In genomic region chr22:26848244-26848920, GRCh38 we compare ENCODE assay signal across 20 cellular contexts.
DNase-seq lines count a peak whose midpoint lies in the region; ATAC-seq, FAIRE-seq and TF ChIP-seq lines count a peak whose summit lies in the region.
"Had no signal": no experiment of that assay in that cellular context is flagged by ENCODE, and none has a peak within 500 bp of the region (broad histone marks: within the 10 kb centered on the region; RNA-seq: fewer than 3 reads in every experiment).

No MANE protein-coding gene starts in this region.

- no peak overlapping the region for H3K4me3 Mint-ChIP-seq in glutamatergic neuron (ENCODE audit: unreplicated experiment)
- H3K4me3 Mint-ChIP-seq: activated T-helper 1 cell treated with anti-CD3 and anti-CD28 coated beads, Interleukin-12 subunit alpha, Interleukin-12 subunit beta, Interleukin-2, Interleukin-4 antibody, amounts not matched to agents 30 ng/mL and 10 ng/mL and 1 ng/mL, durations not matched to agents 14 hours and 24 hours and 36 hours; naive thymus-derived CD4-positive, alpha-beta T cell had no signal

- no peak for TF ChIP-seq CTCF in fibroblast of the aortic adventitia (IDR thresholded peaks at IDR 0.05; ENCODE audit: insufficient read depth, low read length)
- TF ChIP-seq CTCF in psoas muscle (IDR thresholded peaks at IDR 0.05) = no peak
- no peak for TF ChIP-seq CTCF in colonic mucosa (IDR thresholded peaks at IDR 0.05)
- no peak for TF ChIP-seq CTCF in glutamatergic neuron (IDR thresholded peaks at IDR 0.05; ENCODE audit: partially characterized antibody, unreplicated experiment)

- intact Hi-C loops in psoas muscle (cut with DNase I) = no loop called here
- intact Hi-C loops in colonic mucosa (cut with DNase I) = no loop called here

- no peak overlapping the region for H3K27ac Mint-ChIP-seq in glutamatergic neuron (ENCODE audit: unreplicated experiment)
- H3K27ac Mint-ChIP-seq: activated T-helper 1 cell treated with anti-CD3 and anti-CD28 coated beads, Interleukin-12 subunit alpha, Interleukin-12 subunit beta, Interleukin-2, Interleukin-4 antibody, amounts not matched to agents 30 ng/mL and 10 ng/mL and 1 ng/mL, durations not matched to agents 14 hours and 24 hours and 36 hours had no signal

- no peaks in the 10 kb centered on the region for H3K27me3 ChIP-seq in SJCRH30
- no peaks in the 10 kb centered on the region for H3K27me3 ChIP-seq in psoas muscle (ENCODE audit: insufficient read depth in 3 of 3, low read length in 2 of 3)
- no peaks in the 10 kb centered on the region for H3K27me3 ChIP-seq in colonic mucosa

- FAIRE-seq in GM19239 (lab: Jason Lieb, UNC) = no peak
- FAIRE-seq: colon had no signal

- H3K36me3 Mint-ChIP-seq in glutamatergic neuron (ENCODE audit: unreplicated experiment) = no peaks in the 10 kb centered on the region

- no peak overlapping the region for H3K4me3 ChIP-seq in SJCRH30
- H3K4me3 ChIP-seq in fibroblast of the aortic adventitia (ENCODE audit: low read depth, low read length) = no peak overlapping the region
- H3K4me3 ChIP-seq in psoas muscle = no peak overlapping the region
- H3K4me3 ChIP-seq in colonic mucosa = no peak overlapping the region
- H3K4me3 ChIP-seq: hepatocyte, prostate gland had no signal

- H3K27me3 Mint-ChIP-seq in glutamatergic neuron (ENCODE audit: unreplicated experiment) = peaks cover 2% of the 10 kb centered on the region
- H3K27me3 Mint-ChIP-seq: naive thymus-derived CD4-positive, alpha-beta T cell had no signal

- DNase-seq in DMS153 (lab: John Stamatoyannopoulos, UW) = peak; percentile 60
- peak; percentile 71 to 75 for DNase-seq in SJCRH30
- peak; percentile 71 for DNase-seq in fibroblast of the aortic adventitia (ENCODE audit: low read depth)
- peak; percentile 15 to 60 for DNase-seq in psoas muscle
- no peak for DNase-seq in colonic mucosa
- DNase-seq in GM19239 (ENCODE audit: insufficient read length, low spot score) = no peak
- no peak for DNase-seq in glutamatergic neuron
- DNase-seq: activated CD4-positive, alpha-beta T cell treated with anti-CD3 and anti-CD28 coated beads for 48 hours; DND-41; Kasumi-1; naive thymus-derived CD4-positive, alpha-beta T cell; NCI-H1436; NCI-H345; T1000 had no signal

- H3K27ac ChIP-seq in SJCRH30 (peak overlapping the region; percentile 25; the same call in 1 of the 2 replicates), psoas muscle (no peak overlapping the region), colonic mucosa (no peak overlapping the region)
- H3K27ac ChIP-seq: hepatocyte, prostate gland had no signal

- no peak for ATAC-seq in psoas muscle
- ATAC-seq in HG03469 (IDR thresholded peaks at IDR 0.05; ENCODE audit: unreplicated experiment) = no peak
- ATAC-seq: left lobe of liver; naive thymus-derived CD4-positive, alpha-beta T cell had no signal

- H3K4me1 ChIP-seq in SJCRH30 = peaks cover 36% of the 10 kb centered on the region
- H3K4me1 ChIP-seq in psoas muscle = no peaks in the 10 kb centered on the region
- no peaks in the 10 kb centered on the region for H3K4me1 ChIP-seq in colonic mucosa
- H3K4me1 ChIP-seq: prostate gland had no signal

- H3K9me3 Mint-ChIP-seq in glutamatergic neuron (ENCODE audit: unreplicated experiment) = no peaks in the 10 kb centered on the region
- H3K9me3 Mint-ChIP-seq: activated T-helper 1 cell treated with anti-CD3 and anti-CD28 coated beads, Interleukin-12 subunit alpha, Interleukin-12 subunit beta, Interleukin-2, Interleukin-4 antibody, amounts not matched to agents 30 ng/mL and 10 ng/mL and 1 ng/mL, durations not matched to agents 14 hours and 24 hours and 36 hours had no signal

- no peaks in the 10 kb centered on the region for H3K4me1 Mint-ChIP-seq in glutamatergic neuron (ENCODE audit: low read depth, unreplicated experiment)

- WGBS in psoas muscle, 3 donors = 62 to 74% (median 64%) methylated on average over 9 of the region's 9 CpGs

- H3K9ac ChIP-seq in colonic mucosa (ENCODE audit: low read depth in 2 of 2, low read length in 2 of 2) = no peak overlapping the region

- no peaks in the 10 kb centered on the region for H3K36me3 ChIP-seq in SJCRH30
- no peaks in the 10 kb centered on the region for H3K36me3 ChIP-seq in psoas muscle (ENCODE audit: insufficient read depth in 1 of 2, low read depth in 1 of 2)
- H3K36me3 ChIP-seq in colonic mucosa = no peaks in the 10 kb centered on the region
- H3K36me3 ChIP-seq: prostate gland had no signal

- H3K9me3 ChIP-seq in SJCRH30 (replicated peaks) = no peaks in the 10 kb centered on the region
- no peaks in the 10 kb centered on the region for H3K9me3 ChIP-seq in psoas muscle
- H3K9me3 ChIP-seq in colonic mucosa = no peaks in the 10 kb centered on the region
- H3K9me3 ChIP-seq: prostate gland had no signal

Comparison
In these comparisons a context has a peak if more than half of its experiments do, and no peak if none do; other contexts are left out.
1. DNase-seq: peak in DMS153 (single experiment), SJCRH30 (2 of 2), fibroblast of the aortic adventitia (single experiment) and psoas muscle (2 of 2); none in colonic mucosa (single experiment), GM19239 (single experiment) and glutamatergic neuron (single experiment).